1 cellular context compared by ENCODE assay signal in genomic region chr2:100253786-100254185, GRCh38.
TF ChIP-seq lines count a peak whose summit lies in the region.

No MANE protein-coding gene starts in this region.

TF ChIP-seq in IMR-90, 13 proteins besides CTCF, POLR2A, EP300 and RAD21 (continued from another document):
- TF ChIP-seq ELK1 (IDR thresholded peaks at IDR 0.05; ENCODE audit: borderline replicate concordance, low read depth, low read length) (no peak), MAFK (IDR thresholded peaks at IDR 0.05; ENCODE audit: low read depth, low read length) (no peak), RCOR1 (IDR thresholded peaks at IDR 0.05; ENCODE audit: insufficient replicate concordance, low read length) (no peak), SMC3 (IDR thresholded peaks at IDR 0.05; ENCODE audit: low read depth, low read length) (no peak), RFX5 (IDR thresholded peaks at IDR 0.05; ENCODE audit: low read depth, low read length) (no peak), MAZ (IDR thresholded peaks at IDR 0.05; ENCODE audit: borderline replicate concordance, low read depth, low read length) (no peak), FOS (IDR thresholded peaks at IDR 0.05; ENCODE audit: low read depth, low read length) (no peak), BHLHE40 (IDR thresholded peaks at IDR 0.05; ENCODE audit: low read depth, low read length) (no peak), MXI1 (IDR thresholded peaks at IDR 0.05; ENCODE audit: borderline replicate concordance, low read depth, low read length) (no peak), CHD1 (IDR thresholded peaks at IDR 0.05; ENCODE audit: low read depth, low read length) (no peak), USF2 (IDR thresholded peaks at IDR 0.05; ENCODE audit: low read depth, low read length) (no peak), NFE2L2 (IDR thresholded peaks at IDR 0.05; ENCODE audit: low read depth, low read length) (no peak)
